In genomic region chr12:118061876-118062791, GRCh38 we compare ENCODE assay signal across 2 cellular contexts.
TF ChIP-seq lines count a peak whose summit lies in the region.

No MANE protein-coding gene starts in this region.

TF ChIP-seq in SK-N-SH treated with all-trans-retinoic acid at 6 μM for 48 hours, 23 proteins besides CTCF, POLR2A, EP300 and RAD21:
- no peak for TF ChIP-seq ESRRG (CRISPR knock-in tag; IDR thresholded peaks at IDR 0.05)
- TF ChIP-seq CSRNP3 (CRISPR knock-in tag; IDR thresholded peaks at IDR 0.05): no peak
- no peak for TF ChIP-seq OSR1 (CRISPR knock-in tag; IDR thresholded peaks at IDR 0.05)
- TF ChIP-seq RARB (CRISPR knock-in tag; IDR thresholded peaks at IDR 0.05): no peak
- no peak for TF ChIP-seq GLIS3 (CRISPR knock-in tag; IDR thresholded peaks at IDR 0.05)
- no peak for TF ChIP-seq CREB5 (CRISPR knock-in tag; IDR thresholded peaks at IDR 0.05; ENCODE audit: low read depth)
- no peak for TF ChIP-seq ZFP30 (CRISPR knock-in tag; IDR thresholded peaks at IDR 0.05)
- no peak for TF ChIP-seq SNAI2 (CRISPR knock-in tag; IDR thresholded peaks at IDR 0.05)
- no peak for TF ChIP-seq PATZ1 (CRISPR knock-in tag; IDR thresholded peaks at IDR 0.05; ENCODE audit: borderline replicate concordance)
- no peak for TF ChIP-seq BACH2 (CRISPR knock-in tag; IDR thresholded peaks at IDR 0.05; ENCODE audit: borderline replicate concordance)
- no peak for TF ChIP-seq PPARA (CRISPR knock-in tag; IDR thresholded peaks at IDR 0.05; ENCODE audit: borderline replicate concordance)
- no peak for TF ChIP-seq CSDC2 (CRISPR knock-in tag; IDR thresholded peaks at IDR 0.05)
- no peak for TF ChIP-seq ZFP3 (CRISPR knock-in tag; IDR thresholded peaks at IDR 0.05)

TF ChIP-seq in HepG2, 621 proteins besides CTCF, POLR2A, EP300 and RAD21:
- TF ChIP-seq SKIL (CRISPR knock-in tag; IDR thresholded peaks at IDR 0.05; ENCODE audit: borderline replicate concordance) (no peak), ETV5 (CRISPR knock-in tag; IDR thresholded peaks at IDR 0.05; ENCODE audit: borderline replicate concordance) (no peak), ARID4A (CRISPR knock-in tag; IDR thresholded peaks at IDR 0.05; ENCODE audit: borderline replicate concordance) (0 out of 2 replicates have a peak, but pooled peaks have one; percentile 25), POLR2G (IDR thresholded peaks at IDR 0.05; ENCODE audit: low read depth, low read length) (peak; percentile 71), HNRNPK (IDR thresholded peaks at IDR 0.05; ENCODE audit: low read depth, low read length, poor library complexity, severe bottlenecking) (peak; percentile 38), RBFOX2 (IDR thresholded peaks at IDR 0.05; ENCODE audit: low read depth, low read length) (peak; percentile 72), PATZ1 (CRISPR knock-in tag; IDR thresholded peaks at IDR 0.05) (0 out of 2 replicates have a peak, but pooled peaks have one; percentile 26), ZBTB10 (CRISPR knock-in tag; IDR thresholded peaks at IDR 0.05; ENCODE audit: borderline replicate concordance) (0 out of 2 replicates have a peak, but pooled peaks have one; percentile 44), KDM2A (CRISPR knock-in tag; IDR thresholded peaks at IDR 0.05; ENCODE audit: borderline replicate concordance, low read depth) (peak; percentile 45; the same call in 1 of the 2 replicates), TARDBP (CRISPR knock-in tag; IDR thresholded peaks at IDR 0.05) (peak; percentile 46; the same call in 1 of the 2 replicates), SALL1 (CRISPR knock-in tag; IDR thresholded peaks at IDR 0.05) (peak; percentile 13; the same call in 1 of the 2 replicates), ASH2L (IDR thresholded peaks at IDR 0.05; ENCODE audit: insufficient read length, low read depth, low read length) (no peak), ARNTL (CRISPR knock-in tag; IDR thresholded peaks at IDR 0.05) (no peak), ZFX (CRISPR knock-in tag; IDR thresholded peaks at IDR 0.05; ENCODE audit: low read depth) (peak; percentile 22; the same call in 1 of the 2 replicates), ZNF574 (CRISPR knock-in tag; IDR thresholded peaks at IDR 0.05) (peak; percentile 44; the same call in 1 of the 2 replicates), SAP130 (CRISPR knock-in tag; IDR thresholded peaks at IDR 0.05; ENCODE audit: low read depth) (peak; percentile 42)
